In the genomic region with DNA sequence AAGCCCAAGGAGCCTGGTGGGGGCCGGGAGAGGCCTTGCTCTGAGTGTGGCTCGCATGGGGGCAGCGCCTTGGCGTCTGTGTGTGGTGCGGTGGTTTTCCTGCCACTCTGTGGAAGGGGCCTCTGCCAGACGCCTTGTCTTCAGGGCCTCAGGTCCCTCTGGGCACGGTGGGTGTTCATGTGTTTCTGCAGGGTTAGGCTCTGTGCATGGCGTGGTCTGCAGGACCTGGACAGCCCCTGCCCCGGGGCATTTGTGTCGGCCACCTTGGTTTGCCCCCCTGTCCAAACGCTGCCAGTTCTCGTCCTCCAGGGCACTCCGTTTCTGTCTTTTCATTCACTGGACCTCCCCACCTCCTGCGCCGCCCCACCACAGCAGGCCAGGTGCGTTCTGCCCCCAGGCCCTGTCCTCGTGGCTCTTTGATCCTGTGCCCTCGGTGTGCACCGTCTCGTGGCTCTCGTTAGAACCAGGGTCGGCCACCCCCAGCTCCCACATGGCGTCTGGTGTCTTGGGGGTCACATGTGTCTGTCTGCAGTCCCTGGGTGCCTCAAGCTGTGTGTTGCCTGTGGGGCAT, we compare ENCODE assay signal across 12 cellular contexts. TPM values are rescaled to one million over a fixed set of nuclear protein-coding genes. Genes with fewer than 3 reads are reported as not detected.
DNase-seq lines count a peak whose midpoint lies in the region; ATAC-seq and TF ChIP-seq lines count a peak whose summit lies in the region.
"Had no signal": no experiment of that assay in that cellular context is flagged by ENCODE, and none has a peak within 500 bp of the region (broad histone marks: within the 10 kb centered on the region; RNA-seq: fewer than 3 reads in every experiment).

No MANE protein-coding gene starts in this region.

- H3K27me3 ChIP-seq in endodermal cell (ENCODE audit: control insufficient read depth, insufficient read depth, low read length, poor library complexity, severe bottlenecking), result no peaks in the 10 kb centered on the region
- H3K27me3 ChIP-seq: thyroid gland had no signal

- peaks cover 84% of the 10 kb centered on the region for H3K4me1 Mint-ChIP-seq in activated CD4-positive, alpha-beta T cell treated with anti-CD3 and anti-CD28 coated beads, Interleukin-2, amount 10 ng/mL, durations not matched to agents 24 days and 14 days
- H3K4me1 Mint-ChIP-seq in T-cell (peaks cover 81 to 93% (median 85%) of the 10 kb centered on the region in 3 donors), endodermal cell (peaks cover 3% of the 10 kb centered on the region), progenitor cell of endocrine pancreas (ENCODE audit: low read depth) (peaks cover 41% of the 10 kb centered on the region)

- intact Hi-C loops in activated CD4-positive, alpha-beta T cell treated with anti-CD3 and anti-CD28 coated beads, Interleukin-2, amount 10 ng/mL, durations not matched to agents 24 days and 14 days (cut with micrococcal nuclease), result loop anchor here (2.0 kb wide), 1 partner anchor 19 kb away; no protein-coding TSS in a partner anchor

- H3K27ac ChIP-seq in endodermal cell (ENCODE audit: low read depth, low read length), result no peak overlapping the region
- H3K27ac ChIP-seq: HL-60, PC-9, thyroid gland had no signal

- H3K4me1 ChIP-seq in endodermal cell (ENCODE audit: control insufficient read depth, insufficient read depth, low read length), result no peaks in the 10 kb centered on the region

- H3K9me3 Mint-ChIP-seq in activated CD4-positive, alpha-beta T cell treated with anti-CD3 and anti-CD28 coated beads, Interleukin-2, amount 10 ng/mL, durations not matched to agents 24 days and 14 days, result no peaks in the 10 kb centered on the region
- H3K9me3 Mint-ChIP-seq in T-cell (no peaks in the 10 kb centered on the region), endodermal cell (no peaks in the 10 kb centered on the region), progenitor cell of endocrine pancreas (ENCODE audit: low read depth) (peaks cover 6% of the 10 kb centered on the region)

- peak overlapping the region; percentile 89 for H3K27ac Mint-ChIP-seq in activated CD4-positive, alpha-beta T cell treated with anti-CD3 and anti-CD28 coated beads, Interleukin-2, amount 10 ng/mL, durations not matched to agents 24 days and 14 days
- H3K27ac Mint-ChIP-seq in T-cell, result peak overlapping the region; percentile 99
- H3K27ac Mint-ChIP-seq in endodermal cell, result peak overlapping the region; percentile 52
- H3K27ac Mint-ChIP-seq in progenitor cell of endocrine pancreas, result peak overlapping the region; percentile 77
- H3K27ac Mint-ChIP-seq: mesothelial cell of epicardium had no signal

- ATAC-seq in T-cell (replicated peaks in 1 of 4) (no peak), HG02981 (IDR thresholded peaks at IDR 0.05; ENCODE audit: unreplicated experiment) (no peak)

- WGBS in endodermal cell (ENCODE audit: insufficient coverage in 1 of 2, insufficient read length in 1 of 2), 2 experiments, result 94 to 97% methylated on average over 19 to 23 of the region's 23 CpGs

- H3K36me3 ChIP-seq in endodermal cell (ENCODE audit: control insufficient read depth, insufficient read depth, low read length), result peaks cover 9% of the 10 kb centered on the region
- H3K36me3 ChIP-seq: thyroid gland had no signal

- peak overlapping the region; percentile 76 for H3K4me3 Mint-ChIP-seq in activated CD4-positive, alpha-beta T cell treated with anti-CD3 and anti-CD28 coated beads, Interleukin-2, amount 10 ng/mL, durations not matched to agents 24 days and 14 days
- H3K4me3 Mint-ChIP-seq in T-cell (peak overlapping the region; percentile 80 to 83 (median 82)), endodermal cell (no peak overlapping the region), progenitor cell of endocrine pancreas (ENCODE audit: low read depth) (no peak overlapping the region)
- H3K4me3 Mint-ChIP-seq: mesothelial cell of epicardium had no signal

- no peaks in the 10 kb centered on the region for H3K27me3 Mint-ChIP-seq in activated CD4-positive, alpha-beta T cell treated with anti-CD3 and anti-CD28 coated beads, Interleukin-2, amount 10 ng/mL, durations not matched to agents 24 days and 14 days
- H3K27me3 Mint-ChIP-seq in T-cell (no peaks in the 10 kb centered on the region), endodermal cell (ENCODE audit: insufficient read depth) (no peaks in the 10 kb centered on the region), progenitor cell of endocrine pancreas (no peaks in the 10 kb centered on the region)

- no peaks in the 10 kb centered on the region for H3K9me3 ChIP-seq in endodermal cell (ENCODE audit: control insufficient read depth, low read length)
- H3K9me3 ChIP-seq: thyroid gland had no signal

- no peak for DNase-seq in activated CD4-positive, alpha-beta T cell treated with anti-CD3 and anti-CD28 coated beads, Interleukin-2, amount 10 ng/mL, durations not matched to agents 24 days and 14 days
- no peak for DNase-seq in activated CD4-positive, alpha-beta T cell treated with anti-CD3 and anti-CD28 coated beads, Interleukin-2, amount 50 U/mL, for 1 hour
- DNase-seq in T-cell, result peak in 4 of 34 experiments; percentile 21 to 43 (median 32)
- no peak for DNase-seq in endodermal cell
- no peak for DNase-seq in progenitor cell of endocrine pancreas (ENCODE audit: low spot score, unreplicated experiment)
- DNase-seq in NCI-H1105 treated with DMSO at 0.1 percent for 48 hours (lab: John Stamatoyannopoulos, UW), result no peak
- DNase-seq in 8988T, result no peak
- DNase-seq: PC-9, thyroid gland had no signal

- CTCF ChIA-PET in T-cell (lab: Charles Lee), result interaction anchor here in 1 of 2 donors (0.7 to 1.5 kb wide), 2 partner anchors 20 to 102 kb away, joined by 3 to 4 read pairs; no protein-coding TSS in a partner anchor

- no peak overlapping the region for H3K4me3 ChIP-seq in endodermal cell (ENCODE audit: low read length)
- H3K4me3 ChIP-seq: PC-9, thyroid gland had no signal

- H3K9ac ChIP-seq in endodermal cell (ENCODE audit: extremely low read depth, low read length, poor library complexity, severe bottlenecking), result no peak overlapping the region

- POLR2A ChIA-PET in T-cell (lab: Charles Lee), result interaction anchor here (0.5 to 1.1 kb wide), 2 partner anchors 20 to 1027 kb away, joined by 6 to 14 read pairs; no protein-coding TSS in a partner anchor

- TF ChIP-seq CTCF in endodermal cell (conservative IDR thresholded peaks at IDR 0.05) (no peak), progenitor cell of endocrine pancreas (IDR thresholded peaks at IDR 0.05; ENCODE audit: unreplicated experiment) (no peak)

- H3K36me3 Mint-ChIP-seq in activated CD4-positive, alpha-beta T cell treated with anti-CD3 and anti-CD28 coated beads, Interleukin-2, amount 10 ng/mL, durations not matched to agents 24 days and 14 days (ENCODE audit: low read depth), result peaks cover 44% of the 10 kb centered on the region
- H3K36me3 Mint-ChIP-seq in T-cell (peaks cover 23% of the 10 kb centered on the region), endodermal cell (ENCODE audit: low read depth) (peaks cover 39% of the 10 kb centered on the region), progenitor cell of endocrine pancreas (ENCODE audit: insufficient read depth) (peaks cover 13% of the 10 kb centered on the region)

RNA-seq across cellular contexts. Expression of gene ZNF750, which starts 43.7 kb away (rescaled TPM):
- not detected in 2 replicates for total RNA-seq in activated CD4-positive, alpha-beta T cell treated with anti-CD3 and anti-CD28 coated beads, Interleukin-2, amount 10 ng/mL, durations not matched to agents 24 days and 14 days
- not detected for total RNA-seq in T-cell
- total RNA-seq in endodermal cell, result not detected
- polyA plus RNA-seq in endodermal cell (2013, experiment 1 of 2), result not detected
- not detected for polyA plus RNA-seq in endodermal cell (2013, experiment 2 of 2)
- 0.07 and 0.11 TPM in 2 replicates for total RNA-seq in progenitor cell of endocrine pancreas

Comparison
In these comparisons a context has a peak if more than half of its experiments do, and no peak if none do; other contexts are left out.
1. H3K4me3 Mint-ChIP-seq: peak in activated CD4-positive, alpha-beta T cell treated with anti-CD3 and anti-CD28 coated beads, Interleukin-2, amount 10 ng/mL, durations not matched to agents 24 days and 14 days (single experiment) and T-cell (3 of 3); none in endodermal cell (single experiment) and progenitor cell of endocrine pancreas (single experiment).
2. Peak in every context shown above with its lines, with median percentiles within 50 percentile points of each other: H3K27ac Mint-ChIP-seq.